19 cellular contexts compared by ENCODE assay signal in the genomic region with DNA sequence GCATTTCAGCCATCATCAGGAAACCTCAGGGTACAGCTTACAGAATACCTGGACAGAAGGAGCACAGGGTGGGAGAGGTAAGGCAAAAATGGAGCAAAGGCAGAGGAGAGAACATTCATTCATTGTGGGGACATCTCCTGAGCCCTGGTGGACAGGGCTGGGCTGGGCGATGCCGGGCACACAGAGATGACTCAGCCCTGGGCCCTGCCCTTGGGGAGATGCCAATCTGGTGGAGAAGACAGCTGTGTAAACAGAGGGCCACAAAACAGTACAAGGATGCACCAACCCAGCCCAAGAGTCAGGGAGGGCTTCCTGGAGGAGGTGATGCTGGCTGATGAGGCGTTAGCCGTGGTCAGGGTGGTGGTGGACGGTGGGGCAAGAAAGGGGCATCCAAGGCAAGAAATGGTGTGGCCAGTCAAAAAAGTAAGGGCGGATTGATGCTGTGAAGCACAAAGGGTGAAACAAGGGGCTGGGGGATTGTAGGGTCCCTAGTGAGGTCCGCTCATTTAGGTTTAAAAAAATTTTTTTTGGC. TPM values are rescaled to one million over a fixed set of nuclear protein-coding genes. Genes with fewer than 3 reads are reported as not detected.
DNase-seq lines count a peak whose midpoint lies in the region; ATAC-seq lines count a peak whose summit lies in the region.
"Had no signal": no experiment of that assay in that cellular context is flagged by ENCODE, and none has a peak within 500 bp of the region (broad histone marks: within the 10 kb centered on the region; RNA-seq: fewer than 3 reads in every experiment).

No MANE protein-coding gene starts in this region.

- peak; percentile 64 for DNase-seq in H4 (ENCODE audit: low spot score)
- peak; percentile 27 for DNase-seq in adipocyte (ENCODE audit: low read depth)
- peak; percentile 55 for DNase-seq in fibroblast of the conjunctiva (ENCODE audit: low read depth)
- peak; percentile 78 for DNase-seq in stromal cell of bone marrow (ENCODE audit: low read depth)
- DNase-seq in stimulated activated CD8-positive, alpha-beta memory T cell treated with anti-CD3 and anti-CD28 coated beads, Interleukin-4, amount 100 ng/mL, for 48 hours = no peak
- DNase-seq: activated CD8-positive, alpha-beta memory T cell treated with anti-CD3 and anti-CD28 coated beads, Interleukin-2, amount 10 ng/mL, durations not matched to agents 7 days and 5 days; activated naive CD4-positive, alpha-beta T cell treated with anti-CD3 and anti-CD28 coated beads for 36 hours; CD4-positive, alpha-beta T cell; heart right ventricle; left colon; naive B cell; NCI-H1436 treated with DMSO at 0.1 percent for 48 hours; NCI-H446; stimulated activated CD4-positive, alpha-beta T cell treated with anti-CD3 and anti-CD28 coated beads, Interleukin-15, amount 100 ng/mL, for 24 hours had no signal

- H3K9ac ChIP-seq in adipocyte (ENCODE audit: low read length) = peak overlapping the region; percentile 45

- H3K36me3 ChIP-seq in adipocyte (ENCODE audit: control insufficient read depth, insufficient read depth, low read length, severe bottlenecking) = no peaks in the 10 kb centered on the region
- H3K36me3 ChIP-seq: heart right ventricle, prostate gland had no signal

- no peak for ATAC-seq in GM18868 (IDR thresholded peaks at IDR 0.05; ENCODE audit: unreplicated experiment)
- ATAC-seq in HG03457 (IDR thresholded peaks at IDR 0.05; ENCODE audit: unreplicated experiment) = no peak
- ATAC-seq: activated CD8-positive, alpha-beta memory T cell treated with anti-CD3 and anti-CD28 coated beads, Interleukin-2, amount 10 ng/mL, durations not matched to agents 7 days and 5 days; heart right ventricle; left colon; WTC11 had no signal

- H3K4me1 ChIP-seq in adipocyte (ENCODE audit: control insufficient read depth, insufficient read depth, low read length) = peaks cover 39% of the 10 kb centered on the region
- H3K4me1 ChIP-seq: prostate gland had no signal

- no peaks in the 10 kb centered on the region for H3K27me3 ChIP-seq in adipocyte (replicated peaks; ENCODE audit: control insufficient read depth, insufficient read depth, low read length)

- H3K4me3 ChIP-seq in adipocyte (ENCODE audit: low read length) = no peak overlapping the region
- H3K4me3 ChIP-seq: heart right ventricle, prostate gland had no signal

- no peaks in the 10 kb centered on the region for H3K9me3 ChIP-seq in adipocyte (ENCODE audit: control insufficient read depth, low read length)
- H3K9me3 ChIP-seq: heart right ventricle, prostate gland had no signal

RNA-seq across cellular contexts. Expression of gene HAS1, which starts 3.6 kb away (rescaled TPM):
- not detected in 2 replicates for total RNA-seq in H4 (2014; rRNA removed; shearing (Covaris generic))
- total RNA-seq: activated CD8-positive, alpha-beta memory T cell treated with anti-CD3 and anti-CD28 coated beads, Interleukin-2, amount 10 ng/mL, durations not matched to agents 7 days and 5 days; activated naive CD4-positive, alpha-beta T cell treated with anti-CD3 and anti-CD28 coated beads for 36 hours; CD4-positive, alpha-beta T cell; OCI-LY7 had no signal

RNA-seq across cellular contexts. Expression of gene FPR1, which starts 24.3 kb away (rescaled TPM):
- total RNA-seq in H4 (2014; rRNA removed; shearing (Covaris generic)) = 2.5 and 3.0 TPM in 2 replicates
- total RNA-seq: activated CD8-positive, alpha-beta memory T cell treated with anti-CD3 and anti-CD28 coated beads, Interleukin-2, amount 10 ng/mL, durations not matched to agents 7 days and 5 days; activated naive CD4-positive, alpha-beta T cell treated with anti-CD3 and anti-CD28 coated beads for 36 hours; OCI-LY7 had no signal

RNA-seq across cellular contexts. Expression of gene FPR2, which starts 33.6 kb away (rescaled TPM):
- total RNA-seq in H4 (2014; rRNA removed; shearing (Covaris generic)) = 0.23 TPM in 1 of 2 replicates, not detected in the other
- total RNA-seq: activated CD8-positive, alpha-beta memory T cell treated with anti-CD3 and anti-CD28 coated beads, Interleukin-2, amount 10 ng/mL, durations not matched to agents 7 days and 5 days; activated naive CD4-positive, alpha-beta T cell treated with anti-CD3 and anti-CD28 coated beads for 36 hours; CD4-positive, alpha-beta T cell; OCI-LY7 had no signal

RNA-seq across cellular contexts. Expression of gene SPACA6, which starts 34.3 kb away (rescaled TPM):
- total RNA-seq in H4 (2014; rRNA removed; shearing (Covaris generic)) = 4.2 and 8.2 TPM in 2 replicates
